Comparison of ENCODE assay signal across 25 cellular contexts in genomic region chr6:131574133-131574532, GRCh38. TPM values are rescaled to one million over a fixed set of nuclear protein-coding genes. Genes with fewer than 3 reads are reported as not detected.
DNase-seq lines count a peak whose midpoint lies in the region; ATAC-seq and TF ChIP-seq lines count a peak whose summit lies in the region.
"Had no signal": no experiment of that assay in that cellular context is flagged by ENCODE, and none has a peak within 500 bp of the region (broad histone marks: within the 10 kb centered on the region; RNA-seq: fewer than 3 reads in every experiment).

No MANE protein-coding gene starts in this region.

- H3K27me3 ChIP-seq in HL-60 (ENCODE audit: insufficient read depth, poor library complexity, severe bottlenecking) (no peaks in the 10 kb centered on the region), liver (ENCODE audit: control insufficient read depth in 4 of 4, insufficient read depth in 4 of 4, low read length in 3 of 4) (no peaks in the 10 kb centered on the region), neutrophil (no peaks in the 10 kb centered on the region)
- H3K27me3 ChIP-seq: BLaER1 treated with 17β-estradiol and CSF1 and Interleukin-3, amounts not matched to agents 10 nM and 100 nM had no signal

- no peaks in the 10 kb centered on the region for H3K9me3 ChIP-seq in liver (ENCODE audit: control insufficient read depth in 4 of 4, low read length in 3 of 4)
- no peaks in the 10 kb centered on the region for H3K9me3 ChIP-seq in neutrophil
- H3K9me3 ChIP-seq: BLaER1 treated with 17β-estradiol and CSF1 and Interleukin-3, amounts not matched to agents 10 nM and 100 nM had no signal

- H3K9ac ChIP-seq in liver (ENCODE audit: low read depth in 1 of 2, low read length in 2 of 2): peak overlapping the region; percentile 76 to 99
- H3K9ac ChIP-seq: BLaER1 treated with 17β-estradiol and CSF1 and Interleukin-3, amounts not matched to agents 10 nM and 100 nM had no signal

- DNase-seq in HL-60 (ENCODE audit: low read depth in 1 of 2, low spot score in 1 of 2): no peak
- DNase-seq in NCI-H510A treated with DMSO at 0.1 percent for 48 hours (lab: John Stamatoyannopoulos, UW): no peak
- DNase-seq in stimulated activated CD4-positive, alpha-beta T cell treated with anti-CD3 and anti-CD28 coated beads, Interleukin-4, amount 100 ng/mL, for 4 hours: no peak
- no peak for DNase-seq in activated T-helper 2 cell treated with anti-CD3 and anti-CD28 coated beads, Interferon-gamma antibody, Interleukin-2, Interleukin-4, amounts not matched to agents 10 μg/mL and 5 μg/mL and 100 μg/mL, durations not matched to agents 14 hours and 24 hours and 36 hours (ENCODE audit: low spot score)
- DNase-seq: 8988T; Calu3; CD8-positive, alpha-beta T cell; DMS153; KBM-7; NCI-H1092; NCI-H1436; NCI-H187 treated with DMSO at 0.1 percent for 48 hours; NCI-H2107; NCI-H510A; NCI-H774; Right ventricle myocardium superior had no signal

- no peak for TF ChIP-seq RAD21 in liver (IDR thresholded peaks at IDR 0.05)

- H3K4me1 ChIP-seq in liver (ENCODE audit: control insufficient read depth in 4 of 4, insufficient read depth in 4 of 4, low read length in 3 of 4) (peaks cover 0 to 30% (median 13%) of the 10 kb centered on the region in 4 donors), neutrophil (ENCODE audit: control insufficient read depth in 1 of 2, insufficient read depth in 1 of 2, low read depth in 1 of 2, low read length in 1 of 2) (peaks cover 61 to 64% of the 10 kb centered on the region in 2 experiments)

- no peaks in the 10 kb centered on the region for H3K9me3 Mint-ChIP-seq in activated T-helper 2 cell treated with anti-CD3 and anti-CD28 coated beads, Interferon-gamma antibody, Interleukin-2, Interleukin-4, amounts not matched to agents 10 μg/mL and 5 μg/mL and 100 μg/mL, durations not matched to agents 14 hours and 24 hours and 36 hours
- H3K9me3 Mint-ChIP-seq: CD8-positive, alpha-beta T cell had no signal

- ATAC-seq in HG03280 (IDR thresholded peaks at IDR 0.05; ENCODE audit: unreplicated experiment): no peak
- ATAC-seq: CD8-positive, alpha-beta T cell had no signal

- H3K27ac ChIP-seq in HL-60 (replicated peaks) (peak overlapping the region; percentile 82), VCaP (peak overlapping the region; percentile 71), liver (ENCODE audit: low read depth in 1 of 2, low read length in 2 of 2) (peak overlapping the region; percentile 79 to 92), neutrophil (peak overlapping the region; percentile 90)
- H3K27ac ChIP-seq: BLaER1 treated with 17β-estradiol and CSF1 and Interleukin-3, amounts not matched to agents 10 nM and 100 nM had no signal

- no peak overlapping the region for H3K27ac Mint-ChIP-seq in activated T-helper 2 cell treated with anti-CD3 and anti-CD28 coated beads, Interferon-gamma antibody, Interleukin-2, Interleukin-4, amounts not matched to agents 10 μg/mL and 5 μg/mL and 100 μg/mL, durations not matched to agents 14 hours and 24 hours and 36 hours
- H3K27ac Mint-ChIP-seq: CD8-positive, alpha-beta T cell had no signal

- no peaks in the 10 kb centered on the region for H3K4me1 Mint-ChIP-seq in activated T-helper 2 cell treated with anti-CD3 and anti-CD28 coated beads, Interferon-gamma antibody, Interleukin-2, Interleukin-4, amounts not matched to agents 10 μg/mL and 5 μg/mL and 100 μg/mL, durations not matched to agents 14 hours and 24 hours and 36 hours (ENCODE audit: low read depth)

- no peaks in the 10 kb centered on the region for H3K27me3 Mint-ChIP-seq in activated T-helper 2 cell treated with anti-CD3 and anti-CD28 coated beads, Interferon-gamma antibody, Interleukin-2, Interleukin-4, amounts not matched to agents 10 μg/mL and 5 μg/mL and 100 μg/mL, durations not matched to agents 14 hours and 24 hours and 36 hours (ENCODE audit: low read depth)

- H3K36me3 Mint-ChIP-seq in activated T-helper 2 cell treated with anti-CD3 and anti-CD28 coated beads, Interferon-gamma antibody, Interleukin-2, Interleukin-4, amounts not matched to agents 10 μg/mL and 5 μg/mL and 100 μg/mL, durations not matched to agents 14 hours and 24 hours and 36 hours (ENCODE audit: low read depth): peaks cover 19% of the 10 kb centered on the region

- TF ChIP-seq CTCF in HL-60 (IDR thresholded peaks at IDR 0.05; ENCODE audit: insufficient read depth, low read length) (no peak), VCaP (conservative IDR thresholded peaks at IDR 0.05) (no peak), liver (IDR thresholded peaks at IDR 0.05; ENCODE audit: low read depth, low read length, missing input control) (no peak), neutrophil (IDR thresholded peaks at IDR 0.05) (no peak)

- 27% methylated on average over 2 of the region's 2 CpGs for WGBS in liver

- H3K36me3 ChIP-seq in liver (ENCODE audit: control insufficient read depth in 4 of 4, insufficient read depth in 3 of 4, low read depth in 1 of 4, low read length in 3 of 4): peaks cover 1 to 21% (median 9%) of the 10 kb centered on the region in 4 donors
- H3K36me3 ChIP-seq in neutrophil: peaks cover 21% of the 10 kb centered on the region

- H3K4me3 Mint-ChIP-seq in activated T-helper 2 cell treated with anti-CD3 and anti-CD28 coated beads, Interferon-gamma antibody, Interleukin-2, Interleukin-4, amounts not matched to agents 10 μg/mL and 5 μg/mL and 100 μg/mL, durations not matched to agents 14 hours and 24 hours and 36 hours (ENCODE audit: low read depth): no peak overlapping the region
- H3K4me3 Mint-ChIP-seq: CD8-positive, alpha-beta T cell had no signal

- 0 out of 2 replicates have a peak overlapping the region, but pooled peaks have one; percentile 4 for H3K4me3 ChIP-seq in HL-60 (replicated peaks; ENCODE audit: insufficient read depth, low read length)
- peak overlapping the region; percentile 65 to 91 (median 68) for H3K4me3 ChIP-seq in liver (ENCODE audit: low read depth in 1 of 3, low read length in 3 of 3)
- H3K4me3 ChIP-seq in neutrophil (ENCODE audit: low read depth in 1 of 2, low read length in 1 of 2): peak overlapping the region; percentile 48 to 83
- H3K4me3 ChIP-seq: BLaER1 treated with 17β-estradiol and CSF1 and Interleukin-3, amounts not matched to agents 10 nM and 100 nM had no signal

- intact Hi-C loops in activated T-helper 2 cell treated with anti-CD3 and anti-CD28 coated beads, Interferon-gamma antibody, Interleukin-2, Interleukin-4, amounts not matched to agents 10 μg/mL and 5 μg/mL and 100 μg/mL, durations not matched to agents 14 hours and 24 hours and 36 hours (cut with micrococcal nuclease): no loop called here

TF ChIP-seq in liver, 16 proteins besides CTCF, POLR2A, EP300 and RAD21 (continues in another document):
- peak; percentile 18 for TF ChIP-seq FOXA2 (IDR thresholded peaks at IDR 0.05)
- peak; percentile 42 for TF ChIP-seq SP1 (IDR thresholded peaks at IDR 0.05)
- no peak for TF ChIP-seq ATF3 (IDR thresholded peaks at IDR 0.05)
- peak; percentile 45 for TF ChIP-seq YY1 (IDR thresholded peaks at IDR 0.05)
- TF ChIP-seq TAF1 (conservative IDR thresholded peaks at IDR 0.05): peak; percentile 57
- TF ChIP-seq RXRA (IDR thresholded peaks at IDR 0.05): peak in 1 of 2 donors; percentile 47
- TF ChIP-seq GABPA (IDR thresholded peaks at IDR 0.05 in 1 of 2, conservative IDR thresholded peaks at IDR 0.05 in 1 of 2): no peak
- peak; percentile 62 for TF ChIP-seq NR2F2 (IDR thresholded peaks at IDR 0.05)
- TF ChIP-seq MAX (IDR thresholded peaks at IDR 0.05): no peak
- peak; percentile 14 to 55 for TF ChIP-seq HNF4A (conservative IDR thresholded peaks at IDR 0.05)
- TF ChIP-seq ZBTB33 (IDR thresholded peaks at IDR 0.05): peak; percentile 18

RNA-seq across cellular contexts. Expression of gene ARG1, which starts 1.1 kb away (rescaled TPM):
- 100 to 1,000 TPM; 238 to 800 TPM for total RNA-seq in liver
- 1,000 to 10,000 TPM in 1 of 2 donors, 100 to 1,000 TPM in 1; 965 to 1,194 TPM for polyA plus RNA-seq in liver
- not detected in 2 replicates for total RNA-seq in activated T-helper 2 cell treated with anti-CD3 and anti-CD28 coated beads, Interferon-gamma antibody, Interleukin-2, Interleukin-4, amounts not matched to agents 10 μg/mL and 5 μg/mL and 100 μg/mL, durations not matched to agents 14 hours and 24 hours and 36 hours
- total RNA-seq: Calu3; CD8-positive, alpha-beta T cell; G401; HT-29; Right ventricle myocardium superior; RPMI7951; SK-MEL-5 had no signal

RNA-seq across cellular contexts. Expression of gene MED23, which starts 53.9 kb away (rescaled TPM):
- 10 to 100 TPM; 17.3 TPM for total RNA-seq in liver
- 1 to 10 TPM; 3.9 to 9.6 TPM for polyA plus RNA-seq in liver
- 40.4 and 43.6 TPM in 2 replicates for total RNA-seq in activated T-helper 2 cell treated with anti-CD3 and anti-CD28 coated beads, Interferon-gamma antibody, Interleukin-2, Interleukin-4, amounts not matched to agents 10 μg/mL and 5 μg/mL and 100 μg/mL, durations not matched to agents 14 hours and 24 hours and 36 hours

Comparison
In these comparisons a context has a peak if more than half of its experiments do, and no peak if none do; other contexts are left out.
1. H3K4me3 ChIP-seq: peak in every context shown above with its lines; median percentile 68 in liver; 66 in neutrophil; 4 in HL-60.
2. RNA of gene ARG1, which starts 1.1 kb away (total RNA-seq): 238 to 800 TPM in liver; not detected in activated T-helper 2 cell treated with anti-CD3 and anti-CD28 coated beads, Interferon-gamma antibody, Interleukin-2, Interleukin-4, amounts not matched to agents 10 μg/mL and 5 μg/mL and 100 μg/mL, durations not matched to agents 14 hours and 24 hours and 36 hours; every median in the first group is over 100 times any median in the second.
3. Peak in every context shown above with its lines, with median percentiles within 50 percentile points of each other: H3K27ac ChIP-seq.